1 cellular context compared by ENCODE assay signal in the genomic region with DNA sequence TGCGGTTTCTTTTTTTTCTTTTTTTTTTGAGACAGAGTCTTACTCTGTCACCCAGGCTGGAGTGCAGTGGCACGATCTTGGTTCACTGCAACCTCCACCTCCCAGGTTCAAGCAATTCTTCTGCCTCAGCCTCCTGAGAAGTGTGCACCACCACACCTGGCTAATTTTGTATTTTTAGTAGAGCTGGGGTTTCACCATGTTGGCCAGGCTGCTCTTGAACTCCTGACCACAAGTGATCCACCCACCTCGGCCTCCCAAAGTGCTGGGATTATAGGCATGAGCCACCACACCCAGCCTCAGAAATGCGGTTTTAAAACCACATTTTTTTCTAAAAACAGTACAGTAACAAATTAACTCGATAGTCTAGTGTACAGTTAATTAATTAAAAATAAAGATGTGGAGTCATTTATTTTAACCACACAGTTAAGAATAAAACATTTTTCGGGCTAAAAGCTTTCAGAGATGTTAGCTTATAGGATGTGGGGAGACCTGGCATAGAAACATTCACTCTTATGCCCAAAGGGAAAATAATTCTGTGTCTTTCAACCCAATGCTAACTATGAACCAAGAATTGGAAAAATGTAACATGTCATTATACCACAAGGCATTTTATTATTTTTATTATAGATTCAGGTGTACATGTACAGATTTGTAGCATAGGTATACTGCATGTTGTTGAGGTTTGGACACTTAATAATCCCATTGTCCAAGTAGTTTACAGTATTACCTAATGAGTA. TPM values are rescaled to one million over a fixed set of nuclear protein-coding genes. Genes with fewer than 3 reads are reported as not detected.
"Had no signal": no experiment of that assay in that cellular context is flagged by ENCODE, and none has a peak within 500 bp of the region (broad histone marks: within the 10 kb centered on the region; RNA-seq: fewer than 3 reads in every experiment).

No MANE protein-coding gene starts in this region.

RNA-seq across cellular contexts. Expression of a gene that starts 27.8 kb away (rescaled TPM):
- total RNA-seq: HepG2 had no signal
- polyA plus RNA-seq: HepG2 had no signal
